Comparison of ENCODE assay signal across 9 cellular contexts in the genomic region with DNA sequence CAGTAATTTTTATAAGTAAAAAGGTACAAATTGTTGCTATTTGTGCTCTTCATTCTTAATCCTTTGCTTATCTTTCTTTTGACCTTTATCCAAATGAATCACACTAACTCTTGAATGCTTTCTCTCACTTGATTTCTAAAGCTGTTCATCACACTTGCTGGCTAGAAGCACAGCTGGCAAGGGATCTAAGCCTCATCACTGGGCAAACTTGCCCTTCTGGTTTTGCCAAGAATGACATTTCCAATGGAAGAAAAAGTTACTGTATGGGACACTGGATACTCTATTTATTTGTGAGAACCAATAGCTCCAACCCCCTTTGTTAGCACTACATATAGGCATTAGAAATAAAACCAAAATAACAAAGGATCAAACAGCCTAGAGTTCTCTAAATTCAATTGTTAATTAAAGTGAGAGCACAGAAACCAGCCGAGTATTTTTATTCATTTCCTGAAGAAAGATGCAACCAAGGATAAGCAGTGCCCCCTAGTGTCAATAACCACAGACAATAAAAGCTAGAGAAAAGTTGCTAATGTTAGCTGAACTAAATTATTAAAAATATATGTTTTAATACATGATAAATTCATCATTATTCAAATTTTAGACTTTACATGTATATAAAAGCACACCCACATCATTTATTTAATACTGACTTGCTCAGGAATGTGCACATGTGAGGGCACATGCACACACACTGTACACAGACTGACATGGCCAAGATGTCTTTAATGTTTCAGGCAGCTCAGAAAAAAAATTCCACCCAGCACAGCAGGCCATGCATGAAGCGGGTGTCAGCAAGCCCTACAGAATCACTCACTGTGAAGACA. TPM values are rescaled to one million over a fixed set of nuclear protein-coding genes. Genes with fewer than 3 reads are reported as not detected.
A peak's percentile ranks its signal among the peaks of the same experiment; 100 is the strongest.
DNase-seq lines count a peak whose midpoint lies in the region; ATAC-seq and TF ChIP-seq lines count a peak whose summit lies in the region.
"Had no signal": no experiment of that assay in that cellular context is flagged by ENCODE, and none has a peak within 500 bp of the region (broad histone marks: within the 10 kb centered on the region; RNA-seq: fewer than 3 reads in every experiment).

No MANE protein-coding gene starts in this region.

- CTCF ChIA-PET in mammary epithelial cell (lab: Charles Lee; ENCODE audit: low non-redundant PET) = interaction anchor here (0.7 to 0.8 kb wide), 3 partner anchors 166 to 1265 kb away, joined by 4 to 8 read pairs (median 5); no protein-coding TSS in a partner anchor

- H3K36me3 ChIP-seq in mammary epithelial cell (ENCODE audit: insufficient read depth, low read length) (no peaks in the 10 kb centered on the region), uterus (no peaks in the 10 kb centered on the region)

- no peaks in the 10 kb centered on the region for H3K9me3 ChIP-seq in mammary epithelial cell (replicated peaks; ENCODE audit: insufficient read depth, low read length)
- H3K9me3 ChIP-seq in uterus = no peaks in the 10 kb centered on the region

- DNase-seq in AG20443 (ENCODE audit: low spot score) (peak; percentile 28), GM04504 (ENCODE audit: low read depth) (peak; percentile 19), NCI-H345 (lab: John Stamatoyannopoulos, UW) (peak; percentile 37), mammary epithelial cell (peak; percentile 65), left lobe of liver (ENCODE audit: low spot score) (no peak), uterus (peak in 1 of 2 donors; percentile 16)
- no peak for DNase-seq in activated T-helper 1 cell treated with anti-CD3 and anti-CD28 coated beads, Interleukin-12 subunit alpha, Interleukin-12 subunit beta, Interleukin-2, Interleukin-4 antibody, amounts not matched to agents 30 ng/mL and 10 ng/mL and 1 ng/mL, durations not matched to agents 14 hours and 24 hours and 36 hours (ENCODE audit: low spot score)

- in situ Hi-C loops in mammary epithelial cell (cut with MboI; ENCODE audit: low sequenced_read_pairs in 2 of 2) = no loop called here

- H3K9me3 Mint-ChIP-seq in activated T-helper 1 cell treated with anti-CD3 and anti-CD28 coated beads, Interleukin-12 subunit alpha, Interleukin-12 subunit beta, Interleukin-2, Interleukin-4 antibody, amounts not matched to agents 30 ng/mL and 10 ng/mL and 1 ng/mL, durations not matched to agents 14 hours and 24 hours and 36 hours = no peaks in the 10 kb centered on the region
- H3K9me3 Mint-ChIP-seq: naive thymus-derived CD8-positive, alpha-beta T cell had no signal

- no peak overlapping the region for H2AFZ ChIP-seq in mammary epithelial cell (ENCODE audit: low read depth, low read length)

- peak; percentile 54 to 66 for TF ChIP-seq CTCF in mammary epithelial cell (conservative IDR thresholded peaks at IDR 0.05 in 1 of 2, IDR thresholded peaks at IDR 0.05 in 1 of 2; ENCODE audit: extremely low read depth in 1 of 2, insufficient read depth in 1 of 2, low read depth in 1 of 2, low read length in 2 of 2)
- peak; percentile 50 to 67 (median 62) for TF ChIP-seq CTCF in uterus (IDR thresholded peaks at IDR 0.05)

- H3K4me3 ChIP-seq in mammary epithelial cell (replicated peaks in 1 of 3; ENCODE audit: insufficient read depth in 1 of 3, low read depth in 2 of 3, low read length in 3 of 3) (peak overlapping the region in 1 of 3 experiments; percentile 19), uterus (no peak overlapping the region)

- H3K27ac ChIP-seq in mammary epithelial cell (ENCODE audit: insufficient read depth, low read depth, low read length) = no peak overlapping the region
- H3K27ac ChIP-seq in uterus = no peak overlapping the region

- peaks cover 4% of the 10 kb centered on the region for H3K4me1 Mint-ChIP-seq in activated T-helper 1 cell treated with anti-CD3 and anti-CD28 coated beads, Interleukin-12 subunit alpha, Interleukin-12 subunit beta, Interleukin-2, Interleukin-4 antibody, amounts not matched to agents 30 ng/mL and 10 ng/mL and 1 ng/mL, durations not matched to agents 14 hours and 24 hours and 36 hours (ENCODE audit: low read depth)

- peak overlapping the region; percentile 70 for H3K4me2 ChIP-seq in mammary epithelial cell (ENCODE audit: insufficient read depth, low read depth, low read length)

- no peak overlapping the region for H3K9ac ChIP-seq in mammary epithelial cell (ENCODE audit: insufficient read depth, low read length)

- TF ChIP-seq POLR2A in uterus (IDR thresholded peaks at IDR 0.05) = no peak

- H3K4me3 Mint-ChIP-seq in activated T-helper 1 cell treated with anti-CD3 and anti-CD28 coated beads, Interleukin-12 subunit alpha, Interleukin-12 subunit beta, Interleukin-2, Interleukin-4 antibody, amounts not matched to agents 30 ng/mL and 10 ng/mL and 1 ng/mL, durations not matched to agents 14 hours and 24 hours and 36 hours = no peak overlapping the region
- H3K4me3 Mint-ChIP-seq: naive thymus-derived CD8-positive, alpha-beta T cell had no signal

- H3K36me3 Mint-ChIP-seq in activated T-helper 1 cell treated with anti-CD3 and anti-CD28 coated beads, Interleukin-12 subunit alpha, Interleukin-12 subunit beta, Interleukin-2, Interleukin-4 antibody, amounts not matched to agents 30 ng/mL and 10 ng/mL and 1 ng/mL, durations not matched to agents 14 hours and 24 hours and 36 hours (ENCODE audit: low read depth) = no peaks in the 10 kb centered on the region

- dilution Hi-C loops in mammary epithelial cell (cut with HindIII; ENCODE audit: low sequenced_read_pairs) = no loop called here

- BruUV-seq in mammary epithelial cell (replicated peaks; lab: Mats Ljungman, UMichigan) = no TSS peak

- WGBS in mammary epithelial cell (ENCODE audit: low coverage, missing lambda C conversion rate) = 11% methylated on average over 2 of the region's 2 CpGs

- H3K79me2 ChIP-seq in mammary epithelial cell (ENCODE audit: insufficient read depth, low read length) = no peaks in the 10 kb centered on the region

- peaks cover 2% of the 10 kb centered on the region for H3K27me3 Mint-ChIP-seq in activated T-helper 1 cell treated with anti-CD3 and anti-CD28 coated beads, Interleukin-12 subunit alpha, Interleukin-12 subunit beta, Interleukin-2, Interleukin-4 antibody, amounts not matched to agents 30 ng/mL and 10 ng/mL and 1 ng/mL, durations not matched to agents 14 hours and 24 hours and 36 hours (ENCODE audit: insufficient read depth)
- H3K27me3 Mint-ChIP-seq: naive thymus-derived CD8-positive, alpha-beta T cell had no signal

- intact Hi-C loops in mammary epithelial cell (cut with micrococcal nuclease) (loop anchor here (1.0 to 10.0 kb wide), 6 partner anchors 193 to 1494 kb away; a partner anchor contains a TSS), uterus (cut with DNase I; ENCODE audit: low total_unique reads) (no loop called here)
- intact Hi-C loops in activated T-helper 1 cell treated with anti-CD3 and anti-CD28 coated beads, Interleukin-12 subunit alpha, Interleukin-12 subunit beta, Interleukin-2, Interleukin-4 antibody, amounts not matched to agents 30 ng/mL and 10 ng/mL and 1 ng/mL, durations not matched to agents 14 hours and 24 hours and 36 hours (cut with micrococcal nuclease) = loop anchor here (1.0 to 5.0 kb wide), 5 partner anchors 114 to 1051 kb away; a partner anchor contains a TSS

- no peaks in the 10 kb centered on the region for H4K20me1 ChIP-seq in mammary epithelial cell (ENCODE audit: insufficient read depth, low read length)

- peaks cover 4% of the 10 kb centered on the region for H3K4me1 ChIP-seq in mammary epithelial cell (ENCODE audit: insufficient read depth, low read length)
- H3K4me1 ChIP-seq in uterus = no peaks in the 10 kb centered on the region

- H3K27me3 ChIP-seq in mammary epithelial cell (ENCODE audit: insufficient read depth, low read length) (no peaks in the 10 kb centered on the region), uterus (no peaks in the 10 kb centered on the region)

- ATAC-seq in HG02938 (IDR thresholded peaks at IDR 0.05; ENCODE audit: unreplicated experiment) (peak; percentile 65), left lobe of liver (peak; percentile 84)
- ATAC-seq: naive thymus-derived CD8-positive, alpha-beta T cell had no signal

- no peak overlapping the region for H3K27ac Mint-ChIP-seq in activated T-helper 1 cell treated with anti-CD3 and anti-CD28 coated beads, Interleukin-12 subunit alpha, Interleukin-12 subunit beta, Interleukin-2, Interleukin-4 antibody, amounts not matched to agents 30 ng/mL and 10 ng/mL and 1 ng/mL, durations not matched to agents 14 hours and 24 hours and 36 hours
- H3K27ac Mint-ChIP-seq: naive thymus-derived CD8-positive, alpha-beta T cell had no signal

RNA-seq across cellular contexts. Expression of a gene that starts 59.8 kb away (rescaled TPM):
- total RNA-seq in mammary epithelial cell = 1 to 10 TPM in 1 of 2 donors, under 1 TPM in 1; 0.61 to 2.3 TPM
- polyA plus RNA-seq in mammary epithelial cell = not detected
- not detected for polyA minus RNA-seq in mammary epithelial cell
- 0.38 TPM for total RNA-seq in left lobe of liver
- total RNA-seq in uterus = 1 to 10 TPM; 1.2 to 6.4 (median 2.6) TPM
- 1.6 TPM in 2 replicates for total RNA-seq in activated T-helper 1 cell treated with anti-CD3 and anti-CD28 coated beads, Interleukin-12 subunit alpha, Interleukin-12 subunit beta, Interleukin-2, Interleukin-4 antibody, amounts not matched to agents 30 ng/mL and 10 ng/mL and 1 ng/mL, durations not matched to agents 14 hours and 24 hours and 36 hours

Comparison
In these comparisons a context has a peak if more than half of its experiments do, and no peak if none do; other contexts are left out.
1. DNase-seq: peak in AG20443 (single experiment), GM04504 (single experiment), NCI-H345 (single experiment) and mammary epithelial cell (single experiment); none in left lobe of liver (single experiment) and activated T-helper 1 cell treated with anti-CD3 and anti-CD28 coated beads, Interleukin-12 subunit alpha, Interleukin-12 subunit beta, Interleukin-2, Interleukin-4 antibody, amounts not matched to agents 30 ng/mL and 10 ng/mL and 1 ng/mL, durations not matched to agents 14 hours and 24 hours and 36 hours (single experiment).